ENCODE assay signal across 20 cellular contexts in genomic region chrX:53290441-53291041, GRCh38. TPM values are rescaled to one million over a fixed set of nuclear protein-coding genes. Genes with fewer than 3 reads are reported as not detected.
DNase-seq lines count a peak whose midpoint lies in the region; TF ChIP-seq lines count a peak whose summit lies in the region.
"Had no signal": no experiment of that assay in that cellular context is flagged by ENCODE, and none has a peak within 500 bp of the region (broad histone marks: within the 10 kb centered on the region; RNA-seq: fewer than 3 reads in every experiment).

No MANE protein-coding gene starts in this region.

- H3K9me3 ChIP-seq in right atrium auricular region: no peaks in the 10 kb centered on the region
- H3K9me3 ChIP-seq in skeletal muscle tissue (ENCODE audit: control insufficient read depth in 3 of 3, low read length in 3 of 3): no peaks in the 10 kb centered on the region

- peak overlapping the region in 1 of 3 donors; percentile 16 for H3K9ac ChIP-seq in skeletal muscle tissue (ENCODE audit: low read depth in 1 of 3, low read length in 3 of 3)

- no peaks in the 10 kb centered on the region for H3K27me3 ChIP-seq in right atrium auricular region
- H3K27me3 ChIP-seq in skeletal muscle tissue (ENCODE audit: control insufficient read depth in 3 of 3, insufficient read depth in 3 of 3, low read length in 3 of 3): peaks cover 0 to 19% (median 0%) of the 10 kb centered on the region in 3 donors

- H3K4me1 ChIP-seq in right atrium auricular region (peaks cover 0 to 27% of the 10 kb centered on the region in 2 donors), skeletal muscle tissue (ENCODE audit: control insufficient read depth in 3 of 3, insufficient read depth in 3 of 3, low read length in 3 of 3) (peaks cover 16 to 48% (median 37%) of the 10 kb centered on the region in 3 donors)

- no peak for TF ChIP-seq CTCF in right atrium auricular region (IDR thresholded peaks at IDR 0.05)

- peak; percentile 50 for DNase-seq in NCI-H2227 (lab: John Stamatoyannopoulos, UW; ENCODE audit: unreplicated experiment)
- DNase-seq in cerebellar cortex (ENCODE audit: low spot score): peak; percentile 87
- no peak for DNase-seq in right atrium auricular region (ENCODE audit: low spot score)
- no peak for DNase-seq in DMS 273 (lab: John Stamatoyannopoulos, UW; ENCODE audit: unreplicated experiment)
- DNase-seq in AG08395 (ENCODE audit: low spot score): no peak
- DNase-seq in activated gamma-delta T cell (lab: John Stamatoyannopoulos, UW): no peak
- DNase-seq: CD8-positive, alpha-beta memory T cell; DMS79; H9; IMR-90; NCI-H1417 treated with DMSO at 0.1 percent for 48 hours; NCI-H187 treated with DMSO at 0.1 percent for 48 hours; NCI-H345; NCI-H526; NK-92 treated with Interleukin-12 subunit alpha and Interleukin-12 subunit beta, amount 100 ng/mL, for 24 hours; SHP77 had no signal

- H3K4me3 ChIP-seq in right atrium auricular region (no peak overlapping the region), skeletal muscle tissue (ENCODE audit: low read length in 3 of 3) (no peak overlapping the region)
- H3K4me3 ChIP-seq: SK-N-MC had no signal

- peak overlapping the region; percentile 51 to 53 for H3K27ac ChIP-seq in right atrium auricular region
- H3K27ac ChIP-seq in skeletal muscle tissue (ENCODE audit: low read depth, low read length): peak overlapping the region; percentile 12
- H3K27ac ChIP-seq: HL-60, SK-N-MC had no signal

- H3K36me3 ChIP-seq in right atrium auricular region (no peaks in the 10 kb centered on the region), skeletal muscle tissue (ENCODE audit: control insufficient read depth in 3 of 3, insufficient read depth in 3 of 3, low read length in 3 of 3) (no peaks in the 10 kb centered on the region)

RNA-seq across cellular contexts. Expression of gene IQSEC2, which starts 9.2 kb away (rescaled TPM):
- total RNA-seq in right atrium auricular region: 10 to 100 TPM; 10.7 to 13.4 TPM
- total RNA-seq in skeletal muscle tissue: 3.1 TPM
- total RNA-seq: OCI-LY7 had no signal

Comparison
In these comparisons a context has a peak if more than half of its experiments do, and no peak if none do; other contexts are left out.
1. DNase-seq: peak in NCI-H2227 (single experiment) and cerebellar cortex (single experiment); none in right atrium auricular region (single experiment), DMS 273 (single experiment), AG08395 (single experiment) and activated gamma-delta T cell (single experiment).